In the genomic region with DNA sequence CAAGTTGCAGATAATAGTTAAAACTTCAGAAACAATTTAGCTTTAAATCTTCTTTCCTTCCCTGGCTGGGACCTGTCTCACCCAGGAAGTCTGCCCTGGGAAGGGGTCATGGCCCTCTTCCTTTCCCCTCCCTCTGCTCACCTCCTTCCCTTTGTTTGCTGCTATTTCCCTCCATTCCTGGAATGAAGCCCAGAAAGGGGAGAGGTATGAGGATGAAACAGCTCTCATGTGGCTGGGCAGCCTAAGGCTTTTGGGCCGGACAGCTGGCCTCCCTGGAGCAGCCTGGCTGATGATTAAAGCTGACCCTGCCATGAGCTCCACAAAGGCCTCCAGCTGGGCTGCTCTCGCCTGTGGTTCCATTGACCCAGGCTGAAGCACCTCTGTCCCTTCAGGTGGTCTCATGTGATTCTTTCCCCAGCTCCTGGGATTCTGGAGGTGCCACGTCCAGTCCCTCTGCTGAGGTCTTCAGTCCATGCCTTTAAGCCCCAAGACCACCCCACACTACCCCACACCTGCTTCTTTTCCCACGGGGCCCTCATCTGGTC, we compare ENCODE assay signal across 11 cellular contexts.
DNase-seq lines count a peak whose midpoint lies in the region; ATAC-seq and TF ChIP-seq lines count a peak whose summit lies in the region.
"Had no signal": no experiment of that assay in that cellular context is flagged by ENCODE, and none has a peak within 500 bp of the region (broad histone marks: within the 10 kb centered on the region; RNA-seq: fewer than 3 reads in every experiment).

No MANE protein-coding gene starts in this region.

- H3K79me2 ChIP-seq in smooth muscle cell (ENCODE audit: low read depth), result no peaks in the 10 kb centered on the region

- H3K27ac ChIP-seq in smooth muscle cell (ENCODE audit: low read depth), result peak overlapping the region; percentile 98

- no peaks in the 10 kb centered on the region for H3K27me3 ChIP-seq in smooth muscle cell (ENCODE audit: low read depth)
- H3K27me3 ChIP-seq: heart left ventricle had no signal

- peak overlapping the region; percentile 6 for H3K9ac ChIP-seq in smooth muscle cell (ENCODE audit: low read depth)

- H2AFZ ChIP-seq in smooth muscle cell (ENCODE audit: low read depth), result no peak overlapping the region

- WGBS in smooth muscle cell (ENCODE audit: low lambda C conversion rate), result 94% methylated on average over 4 of the region's 4 CpGs

- peaks cover 39% of the 10 kb centered on the region for H3K4me1 Mint-ChIP-seq in T-helper 1 cell treated with Interleukin-12 subunit alpha and Interleukin-12 subunit beta and Interleukin-4 antibody, amounts not matched to agents 30 μg/mL and 1 μg/mL, for 36 hours (ENCODE audit: low read depth)

- no peak overlapping the region for H3K4me3 ChIP-seq in smooth muscle cell
- H3K4me3 ChIP-seq: heart left ventricle had no signal

- peak overlapping the region; percentile 5 for H3K27ac Mint-ChIP-seq in T-helper 1 cell treated with Interleukin-12 subunit alpha and Interleukin-12 subunit beta and Interleukin-4 antibody, amounts not matched to agents 30 μg/mL and 1 μg/mL, for 36 hours

- TF ChIP-seq CTCF in smooth muscle cell (IDR thresholded peaks at IDR 0.05; ENCODE audit: borderline replicate concordance, insufficient read depth, poor library complexity, severe bottlenecking), result no peak

- no peaks in the 10 kb centered on the region for H4K20me1 ChIP-seq in smooth muscle cell (ENCODE audit: low read depth)

- H3K27me3 Mint-ChIP-seq in T-helper 1 cell treated with Interleukin-12 subunit alpha and Interleukin-12 subunit beta and Interleukin-4 antibody, amounts not matched to agents 30 μg/mL and 1 μg/mL, for 36 hours (ENCODE audit: low read depth), result no peaks in the 10 kb centered on the region

- DNase-seq in T-helper 1 cell, result no peak
- peak; percentile 49 for DNase-seq in fibroblast of the conjunctiva (ENCODE audit: low read depth)
- DNase-seq in smooth muscle cell (lab: John Stamatoyannopoulos, UW; ENCODE audit: unreplicated experiment), result no peak
- DNase-seq in putamen (ENCODE audit: low spot score), result no peak
- DNase-seq: activated CD4-positive, CD25-positive, alpha-beta regulatory T cell treated with anti-CD3 and anti-CD28 coated beads, Interleukin-2, amount 50 U/mL, for 72 hours; heart left ventricle had no signal

- H3K36me3 Mint-ChIP-seq in T-helper 1 cell treated with Interleukin-12 subunit alpha and Interleukin-12 subunit beta and Interleukin-4 antibody, amounts not matched to agents 30 μg/mL and 1 μg/mL, for 36 hours (ENCODE audit: low read depth), result peaks cover 8% of the 10 kb centered on the region
- H3K36me3 Mint-ChIP-seq: IgD-negative memory B cell had no signal

- no peak overlapping the region for H3K4me2 ChIP-seq in smooth muscle cell

- no peak overlapping the region for H3K4me3 Mint-ChIP-seq in T-helper 1 cell treated with Interleukin-12 subunit alpha and Interleukin-12 subunit beta and Interleukin-4 antibody, amounts not matched to agents 30 μg/mL and 1 μg/mL, for 36 hours
- H3K4me3 Mint-ChIP-seq: IgD-negative memory B cell had no signal

- ATAC-seq in SK-N-SH treated with all-trans-retinoic acid at 6 μM for 48 hours (peak; percentile 75), GM19467 (IDR thresholded peaks at IDR 0.05; ENCODE audit: unreplicated experiment) (no peak), GM21786 (IDR thresholded peaks at IDR 0.05; ENCODE audit: unreplicated experiment) (no peak)

- no peaks in the 10 kb centered on the region for H3K36me3 ChIP-seq in smooth muscle cell (ENCODE audit: low read depth)
- H3K36me3 ChIP-seq: heart left ventricle had no signal

- H3K9me3 Mint-ChIP-seq in T-helper 1 cell treated with Interleukin-12 subunit alpha and Interleukin-12 subunit beta and Interleukin-4 antibody, amounts not matched to agents 30 μg/mL and 1 μg/mL, for 36 hours, result peaks cover 18% of the 10 kb centered on the region

- H3F3A ChIP-seq in smooth muscle cell (ENCODE audit: low read depth), result no peaks in the 10 kb centered on the region

- H3K4me1 ChIP-seq in smooth muscle cell (ENCODE audit: low read depth), result peaks cover 8% of the 10 kb centered on the region

- H3K9me3 ChIP-seq in smooth muscle cell (replicated peaks; ENCODE audit: low read depth), result no peaks in the 10 kb centered on the region

TF ChIP-seq in SK-N-SH treated with all-trans-retinoic acid at 6 μM for 48 hours, 23 proteins besides CTCF, POLR2A, EP300 and RAD21:
- 0 out of 2 replicates have a peak, but pooled peaks have one; percentile 7 for TF ChIP-seq ISL1 (CRISPR knock-in tag; IDR thresholded peaks at IDR 0.05)
- TF ChIP-seq ZFP3 (CRISPR knock-in tag; IDR thresholded peaks at IDR 0.05), result 0 out of 2 replicates have a peak, but pooled peaks have one; percentile 17
- TF ChIP-seq PPARA (CRISPR knock-in tag; IDR thresholded peaks at IDR 0.05; ENCODE audit: borderline replicate concordance), result no peak
TF ChIP-seq in SK-N-SH treated with all-trans-retinoic acid at 6 μM for 48 hours: peak in this region for 2.
